Comparison of ENCODE assay signal across 22 cellular contexts in the genomic region with DNA sequence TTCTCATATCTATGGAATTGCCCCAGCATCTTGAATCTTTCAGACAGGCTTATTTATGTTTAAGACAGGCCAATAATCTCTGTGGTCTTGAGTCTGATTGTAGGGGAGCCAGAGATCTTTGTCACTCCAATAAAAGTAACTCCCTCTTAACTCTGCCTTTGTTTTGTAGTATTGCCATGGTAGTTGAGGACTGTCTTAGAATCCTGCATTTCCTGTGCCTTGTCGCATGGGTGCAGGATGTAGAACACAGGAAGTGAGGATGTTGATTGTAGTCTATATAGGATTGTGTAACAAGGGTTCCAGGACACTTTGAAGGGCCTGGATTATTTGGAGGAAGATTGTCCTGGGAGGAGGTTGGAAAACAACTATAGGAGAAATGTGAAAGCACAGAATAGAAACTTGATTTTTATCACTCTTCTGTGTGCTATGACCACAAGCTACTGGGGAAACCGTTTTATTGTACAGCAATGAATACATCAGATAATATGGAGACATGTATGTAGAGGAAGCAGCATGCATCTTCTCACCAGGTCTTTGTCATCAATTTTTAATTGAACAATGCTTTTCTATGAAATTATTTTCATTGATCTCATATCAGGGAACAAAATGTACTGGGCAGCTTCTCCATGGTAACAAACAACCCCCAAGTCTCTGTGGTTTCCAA.
A peak's percentile ranks its signal among the peaks of the same experiment; 100 is the strongest.
DNase-seq lines count a peak whose midpoint lies in the region; ATAC-seq and TF ChIP-seq lines count a peak whose summit lies in the region.
"Had no signal": no experiment of that assay in that cellular context is flagged by ENCODE, and none has a peak within 500 bp of the region (broad histone marks: within the 10 kb centered on the region; RNA-seq: fewer than 3 reads in every experiment).

No MANE protein-coding gene starts in this region.

- H3K36me3 Mint-ChIP-seq in central memory CD8-positive, alpha-beta T cell (ENCODE audit: insufficient read depth): no peaks in the 10 kb centered on the region
- no peaks in the 10 kb centered on the region for H3K36me3 Mint-ChIP-seq in HFFc6 (ENCODE audit: low read depth)
- H3K36me3 Mint-ChIP-seq: natural killer cell had no signal

- TF ChIP-seq CTCF in HFFc6 (IDR thresholded peaks at IDR 0.05): no peak

- in situ Hi-C loops in KBM-7 (cut with MboI; ENCODE audit: low pct_unique_long_range_greater_than_20kb, low sequenced_read_pairs): no loop called here

- no peaks in the 10 kb centered on the region for H3K27me3 Mint-ChIP-seq in stimulated activated naive CD8-positive, alpha-beta T cell treated with anti-CD3 and anti-CD28 coated beads, Interleukin-15, amount 100 ng/mL, for 72 hours
- H3K27me3 Mint-ChIP-seq in central memory CD8-positive, alpha-beta T cell: no peaks in the 10 kb centered on the region
- no peaks in the 10 kb centered on the region; the same call in 1 of the 2 replicates for H3K27me3 Mint-ChIP-seq in HFFc6 (ENCODE audit: insufficient read depth)

- peak overlapping the region in 1 of 2 donors; percentile 4 for H3K4me3 Mint-ChIP-seq in stimulated activated naive CD8-positive, alpha-beta T cell treated with anti-CD3 and anti-CD28 coated beads, Interleukin-15, amount 100 ng/mL, for 72 hours
- no peak overlapping the region for H3K4me3 Mint-ChIP-seq in central memory CD8-positive, alpha-beta T cell
- no peak overlapping the region for H3K4me3 Mint-ChIP-seq in HFFc6
- H3K4me3 Mint-ChIP-seq: dendritic cell treated with granulocyte-macrophage colony-stimulating factor and Interleukin-4, amounts not matched to agents 40 ng/mL and 50 ng/mL, for 4 days; H9; natural killer cell; stimulated activated naive CD8-positive, alpha-beta T cell treated with anti-CD3 and anti-CD28 coated beads, Interleukin-15, Interleukin-2, amounts not matched to agents 100 ng/mL and 50 ng/mL, for 24 hours had no signal

- no peak overlapping the region for H3K27ac Mint-ChIP-seq in stimulated activated naive CD8-positive, alpha-beta T cell treated with anti-CD3 and anti-CD28 coated beads, Interleukin-15, amount 100 ng/mL, for 72 hours
- no peak overlapping the region for H3K27ac Mint-ChIP-seq in central memory CD8-positive, alpha-beta T cell (ENCODE audit: low read depth)
- H3K27ac Mint-ChIP-seq in HFFc6: no peak overlapping the region
- H3K27ac Mint-ChIP-seq: dendritic cell treated with granulocyte-macrophage colony-stimulating factor and Interleukin-4, amounts not matched to agents 40 ng/mL and 50 ng/mL, for 4 days; natural killer cell; stimulated activated naive CD8-positive, alpha-beta T cell treated with anti-CD3 and anti-CD28 coated beads, Interleukin-15, Interleukin-2, amounts not matched to agents 100 ng/mL and 50 ng/mL, for 24 hours had no signal

- peak; percentile 62 for ATAC-seq in stimulated activated naive CD8-positive, alpha-beta T cell treated with anti-CD3 and anti-CD28 coated beads, Interleukin-15, amount 100 ng/mL, for 72 hours
- ATAC-seq in stimulated activated naive CD8-positive, alpha-beta T cell treated with anti-CD3 and anti-CD28 coated beads, Interleukin-15, Interleukin-2, amounts not matched to agents 100 U/mL and 50 U/mL, for 24 hours: no peak
- peak; percentile 78 for ATAC-seq in central memory CD8-positive, alpha-beta T cell (replicated peaks; ENCODE audit: extremely low read depth, poor library complexity, severe bottlenecking)
- ATAC-seq: activated naive CD4-positive, alpha-beta T cell treated with anti-CD3 and anti-CD28 coated beads, Interleukin-2, amount 50 U/mL, for 72 hours; gastroesophageal sphincter; K562; left colon had no signal

- H3K9me3 Mint-ChIP-seq in stimulated activated naive CD8-positive, alpha-beta T cell treated with anti-CD3 and anti-CD28 coated beads, Interleukin-15, amount 100 ng/mL, for 72 hours: peaks cover 4 to 14% of the 10 kb centered on the region in 2 donors
- H3K9me3 Mint-ChIP-seq in central memory CD8-positive, alpha-beta T cell: no peaks in the 10 kb centered on the region
- H3K9me3 Mint-ChIP-seq in HFFc6: peaks cover 54% of the 10 kb centered on the region
- H3K9me3 Mint-ChIP-seq: H9; natural killer cell; stimulated activated naive CD8-positive, alpha-beta T cell treated with anti-CD3 and anti-CD28 coated beads, Interleukin-15, Interleukin-2, amounts not matched to agents 100 ng/mL and 50 ng/mL, for 24 hours had no signal

- DNase-seq in stimulated activated naive CD8-positive, alpha-beta T cell treated with anti-CD3 and anti-CD28 coated beads, Interleukin-15, amount 100 ng/mL, for 72 hours: no peak
- no peak for DNase-seq in stimulated activated naive CD8-positive, alpha-beta T cell treated with anti-CD3 and anti-CD28 coated beads, Interleukin-15, Interleukin-2, amounts not matched to agents 100 U/mL and 50 U/mL, for 24 hours
- DNase-seq in KBM-7: peak; percentile 45
- DNase-seq in central memory CD8-positive, alpha-beta T cell (ENCODE audit: low spot score in 2 of 2): no peak
- no peak for DNase-seq in HFFc6
- no peak for DNase-seq in GM19238 (ENCODE audit: insufficient read length, low spot score)
- no peak for DNase-seq in OCI-M2 (lab: John Stamatoyannopoulos, UW; ENCODE audit: unreplicated experiment)
- DNase-seq: activated CD4-positive, alpha-beta T cell treated with anti-CD3 and anti-CD28 coated beads for 48 hours; H9; left colon; mesenchymal stem cell; MG63; natural killer cell; NCI-H1930; NCI-H226; NCI-H82; uterus had no signal

- H3K4me1 Mint-ChIP-seq in stimulated activated naive CD8-positive, alpha-beta T cell treated with anti-CD3 and anti-CD28 coated beads, Interleukin-15, amount 100 ng/mL, for 72 hours: peaks cover 45% of the 10 kb centered on the region
- peaks cover 15% of the 10 kb centered on the region for H3K4me1 Mint-ChIP-seq in central memory CD8-positive, alpha-beta T cell
- no peaks in the 10 kb centered on the region for H3K4me1 Mint-ChIP-seq in HFFc6 (ENCODE audit: low read depth)
